1 cellular context compared by ENCODE assay signal in the genomic region with DNA sequence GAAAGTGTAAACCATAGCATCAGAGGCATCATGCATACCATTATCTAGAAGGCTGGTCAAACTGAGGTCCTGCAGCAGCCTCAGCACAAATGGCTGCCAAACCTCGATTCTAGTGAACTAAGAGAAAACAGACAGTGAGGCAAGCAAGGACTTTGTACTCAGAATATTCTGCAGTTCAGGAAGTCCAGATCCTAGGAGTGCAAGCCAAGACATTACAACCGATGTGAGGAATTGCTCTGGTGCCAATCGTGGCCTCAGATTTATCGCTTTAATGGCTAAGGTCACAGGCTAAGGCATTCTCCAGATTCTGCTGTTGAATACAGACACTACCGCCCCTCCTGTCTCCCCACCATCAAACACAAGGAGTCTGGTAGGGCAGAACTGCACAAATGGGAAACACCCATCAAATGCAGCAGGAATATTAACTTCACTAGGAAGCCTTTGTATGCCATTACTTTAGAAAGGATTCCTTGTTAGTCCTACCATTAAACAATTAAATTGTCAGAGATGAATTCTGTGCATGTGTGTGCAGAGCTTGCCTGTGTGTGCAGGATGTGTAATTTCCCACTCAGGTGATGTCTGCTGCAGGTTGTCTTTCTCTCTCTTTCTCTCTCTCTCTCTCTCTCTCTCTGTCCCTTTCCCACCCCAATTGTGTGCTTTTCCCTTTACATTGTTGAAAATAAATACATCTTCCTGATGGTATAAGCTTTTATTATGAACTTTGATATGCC.
TF ChIP-seq lines count a peak whose summit lies in the region.

No MANE protein-coding gene starts in this region.

TF ChIP-seq in GM23338, 12 proteins besides CTCF, POLR2A, EP300 and RAD21:
- TF ChIP-seq, protein P1, sequence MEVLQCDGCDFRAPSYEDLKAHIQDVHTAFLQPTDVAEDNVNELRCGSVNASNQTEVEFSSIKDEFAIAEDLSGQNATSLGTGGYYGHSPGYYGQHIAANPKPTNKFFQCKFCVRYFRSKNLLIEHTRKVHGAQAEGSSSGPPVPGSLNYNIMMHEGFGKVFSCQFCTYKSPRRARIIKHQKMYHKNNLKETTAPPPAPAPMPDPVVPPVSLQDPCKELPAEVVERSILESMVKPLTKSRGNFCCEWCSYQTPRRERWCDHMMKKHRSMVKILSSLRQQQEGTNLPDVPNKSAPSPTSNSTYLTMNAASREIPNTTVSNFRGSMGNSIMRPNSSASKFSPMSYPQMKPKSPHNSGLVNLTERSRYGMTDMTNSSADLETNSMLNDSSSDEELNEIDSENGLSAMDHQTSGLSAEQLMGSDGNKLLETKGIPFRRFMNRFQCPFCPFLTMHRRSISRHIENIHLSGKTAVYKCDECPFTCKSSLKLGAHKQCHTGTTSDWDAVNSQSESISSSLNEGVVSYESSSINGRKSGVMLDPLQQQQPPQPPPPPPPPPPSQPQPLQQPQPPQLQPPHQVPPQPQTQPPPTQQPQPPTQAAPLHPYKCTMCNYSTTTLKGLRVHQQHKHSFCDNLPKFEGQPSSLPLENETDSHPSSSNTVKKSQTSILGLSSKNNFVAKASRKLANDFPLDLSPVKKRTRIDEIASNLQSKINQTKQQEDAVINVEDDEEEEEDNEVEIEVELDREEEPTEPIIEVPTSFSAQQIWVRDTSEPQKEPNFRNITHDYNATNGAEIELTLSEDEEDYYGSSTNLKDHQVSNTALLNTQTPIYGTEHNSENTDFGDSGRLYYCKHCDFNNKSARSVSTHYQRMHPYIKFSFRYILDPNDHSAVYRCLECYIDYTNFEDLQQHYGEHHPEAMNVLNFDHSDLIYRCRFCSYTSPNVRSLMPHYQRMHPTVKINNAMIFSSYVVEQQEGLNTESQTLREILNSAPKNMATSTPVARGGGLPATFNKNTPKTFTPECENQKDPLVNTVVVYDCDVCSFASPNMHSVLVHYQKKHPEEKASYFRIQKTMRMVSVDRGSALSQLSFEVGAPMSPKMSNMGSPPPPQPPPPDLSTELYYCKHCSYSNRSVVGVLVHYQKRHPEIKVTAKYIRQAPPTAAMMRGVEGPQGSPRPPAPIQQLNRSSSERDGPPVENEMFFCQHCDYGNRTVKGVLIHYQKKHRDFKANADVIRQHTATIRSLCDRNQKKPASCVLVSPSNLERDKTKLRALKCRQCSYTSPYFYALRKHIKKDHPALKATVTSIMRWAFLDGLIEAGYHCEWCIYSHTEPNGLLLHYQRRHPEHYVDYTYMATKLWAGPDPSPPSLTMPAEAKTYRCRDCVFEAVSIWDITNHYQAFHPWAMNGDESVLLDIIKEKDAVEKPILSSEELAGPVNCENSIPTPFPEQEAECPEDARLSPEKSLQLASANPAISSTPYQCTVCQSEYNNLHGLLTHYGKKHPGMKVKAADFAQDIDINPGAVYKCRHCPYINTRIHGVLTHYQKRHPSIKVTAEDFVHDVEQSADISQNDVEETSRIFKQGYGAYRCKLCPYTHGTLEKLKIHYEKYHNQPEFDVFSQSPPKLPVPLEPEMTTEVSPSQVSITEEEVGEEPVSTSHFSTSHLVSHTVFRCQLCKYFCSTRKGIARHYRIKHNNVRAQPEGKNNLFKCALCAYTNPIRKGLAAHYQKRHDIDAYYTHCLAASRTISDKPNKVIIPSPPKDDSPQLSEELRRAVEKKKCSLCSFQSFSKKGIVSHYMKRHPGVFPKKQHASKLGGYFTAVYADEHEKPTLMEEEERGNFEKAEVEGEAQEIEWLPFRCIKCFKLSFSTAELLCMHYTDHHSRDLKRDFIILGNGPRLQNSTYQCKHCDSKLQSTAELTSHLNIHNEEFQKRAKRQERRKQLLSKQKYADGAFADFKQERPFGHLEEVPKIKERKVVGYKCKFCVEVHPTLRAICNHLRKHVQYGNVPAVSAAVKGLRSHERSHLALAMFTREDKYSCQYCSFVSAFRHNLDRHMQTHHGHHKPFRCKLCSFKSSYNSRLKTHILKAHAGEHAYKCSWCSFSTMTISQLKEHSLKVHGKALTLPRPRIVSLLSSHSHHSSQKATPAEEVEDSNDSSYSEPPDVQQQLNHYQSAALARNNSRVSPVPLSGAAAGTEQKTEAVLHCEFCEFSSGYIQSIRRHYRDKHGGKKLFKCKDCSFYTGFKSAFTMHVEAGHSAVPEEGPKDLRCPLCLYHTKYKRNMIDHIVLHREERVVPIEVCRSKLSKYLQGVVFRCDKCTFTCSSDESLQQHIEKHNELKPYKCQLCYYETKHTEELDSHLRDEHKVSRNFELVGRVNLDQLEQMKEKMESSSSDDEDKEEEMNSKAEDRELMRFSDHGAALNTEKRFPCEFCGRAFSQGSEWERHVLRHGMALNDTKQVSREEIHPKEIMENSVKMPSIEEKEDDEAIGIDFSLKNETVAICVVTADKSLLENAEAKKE (CRISPR knock-in tag; IDR thresholded peaks at IDR 0.05): no peak
- TF ChIP-seq STAT1 (IDR thresholded peaks at IDR 0.05; ENCODE audit: unreplicated experiment): no peak
- TF ChIP-seq EZH2 (IDR thresholded peaks at IDR 0.05; ENCODE audit: low read depth, unreplicated experiment): no peak
- no peak for TF ChIP-seq ETS1 (IDR thresholded peaks at IDR 0.05)
- no peak for TF ChIP-seq EZH2phosphoT487 (IDR thresholded peaks at IDR 0.05; ENCODE audit: unreplicated experiment)
- TF ChIP-seq JUNB (IDR thresholded peaks at IDR 0.05; ENCODE audit: unreplicated experiment): no peak
- no peak for TF ChIP-seq ZNF114 (CRISPR knock-in tag; IDR thresholded peaks at IDR 0.05)
- TF ChIP-seq NANOG (IDR thresholded peaks at IDR 0.05; ENCODE audit: borderline replicate concordance): no peak
